ENCODE assay signal across 13 cellular contexts in the genomic region with DNA sequence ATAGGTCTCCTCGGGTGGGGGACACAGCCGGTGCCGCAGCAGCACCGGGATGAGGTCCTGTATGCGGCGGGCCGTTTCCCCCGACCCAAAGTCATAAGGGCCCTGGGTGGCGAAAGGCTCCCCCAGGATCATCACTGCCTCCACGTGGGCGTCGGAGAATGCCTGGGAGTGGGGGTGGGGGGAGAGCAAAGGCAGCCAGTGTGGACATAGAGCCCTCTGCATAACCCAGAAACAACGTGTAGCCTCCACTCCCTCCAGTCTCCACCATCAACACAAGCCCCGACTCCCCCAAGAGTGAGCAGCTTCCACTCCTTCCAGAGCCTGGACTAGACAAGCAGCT. TPM values are rescaled to one million over a fixed set of nuclear protein-coding genes. Genes with fewer than 3 reads are reported as not detected.
DNase-seq lines count a peak whose midpoint lies in the region; ATAC-seq and TF ChIP-seq lines count a peak whose summit lies in the region.
"Had no signal": no experiment of that assay in that cellular context is flagged by ENCODE, and none has a peak within 500 bp of the region (broad histone marks: within the 10 kb centered on the region; RNA-seq: fewer than 3 reads in every experiment).

No MANE protein-coding gene starts in this region.

- H3K36me3 ChIP-seq in WERI-Rb-1 (peaks cover 32% of the 10 kb centered on the region), iPS-15b (ENCODE audit: control insufficient read depth, insufficient read depth, low read length) (peaks cover 14% of the 10 kb centered on the region), thyroid gland (peaks cover 0 to 12% of the 10 kb centered on the region in 2 donors)

- peak overlapping the region; percentile 24 for H3K9ac ChIP-seq in iPS-15b (ENCODE audit: low read depth, low read length)

- no peak for ATAC-seq in GM21390 (IDR thresholded peaks at IDR 0.05; ENCODE audit: unreplicated experiment)
- ATAC-seq: activated CD8-positive, alpha-beta memory T cell treated with anti-CD3 and anti-CD28 coated beads, Interleukin-2, amount 10 ng/mL, durations not matched to agents 7 days and 5 days had no signal

- H3K4me1 Mint-ChIP-seq in activated CD4-positive, alpha-beta T cell treated with anti-CD3 and anti-CD28 coated beads, Interleukin-2, amount 10 ng/mL, durations not matched to agents 24 days and 14 days, result peaks cover 4% of the 10 kb centered on the region

- peak overlapping the region; percentile 59 for H3K27ac Mint-ChIP-seq in activated CD4-positive, alpha-beta T cell treated with anti-CD3 and anti-CD28 coated beads, Interleukin-2, amount 10 ng/mL, durations not matched to agents 24 days and 14 days
- H3K27ac Mint-ChIP-seq: activated CD8-positive, alpha-beta memory T cell treated with anti-CD3 and anti-CD28 coated beads, Interleukin-2, amount 10 ng/mL, durations not matched to agents 7 days and 5 days had no signal

- H3K27ac ChIP-seq in WERI-Rb-1 (peak overlapping the region; percentile 99), temporal lobe (ENCODE audit: low read depth, low read length) (peak overlapping the region; percentile 19), thyroid gland (no peak overlapping the region)

- H3K4me1 ChIP-seq in iPS-15b (ENCODE audit: control insufficient read depth, insufficient read depth, low read length), result peaks cover 7% of the 10 kb centered on the region
- peaks cover 10 to 16% of the 10 kb centered on the region in 2 donors for H3K4me1 ChIP-seq in thyroid gland

- DNase-seq in activated CD4-positive, alpha-beta T cell treated with anti-CD3 and anti-CD28 coated beads, Interleukin-2, amount 10 ng/mL, durations not matched to agents 24 days and 14 days, result no peak
- DNase-seq in activated CD4-positive, alpha-beta T cell treated with anti-CD3 and anti-CD28 coated beads for 48 hours, result no peak
- DNase-seq in WERI-Rb-1 (peak; percentile 53), thyroid gland (no peak)
- DNase-seq in activated naive CD4-positive, alpha-beta T cell treated with Interleukin-2 at 50 U/mL for 16 hours, result no peak
- DNase-seq: activated CD8-positive, alpha-beta memory T cell treated with anti-CD3 and anti-CD28 coated beads, Interleukin-2, amount 10 ng/mL, durations not matched to agents 7 days and 5 days; COR-L47; NCI-H1930; NCI-H510A treated with DMSO at 0.1 percent for 48 hours had no signal

- no peaks in the 10 kb centered on the region for H3K9me3 Mint-ChIP-seq in activated CD4-positive, alpha-beta T cell treated with anti-CD3 and anti-CD28 coated beads, Interleukin-2, amount 10 ng/mL, durations not matched to agents 24 days and 14 days

- no peaks in the 10 kb centered on the region for H3K27me3 ChIP-seq in WERI-Rb-1 (ENCODE audit: insufficient read depth, low read depth, severe bottlenecking)
- no peaks in the 10 kb centered on the region for H3K27me3 ChIP-seq in iPS-15b (ENCODE audit: control insufficient read depth, insufficient read depth, low read length)
- no peaks in the 10 kb centered on the region for H3K27me3 ChIP-seq in thyroid gland

- no peak for TF ChIP-seq POLR2A in thyroid gland (IDR thresholded peaks at IDR 0.05)

- intact Hi-C loops in activated CD4-positive, alpha-beta T cell treated with anti-CD3 and anti-CD28 coated beads, Interleukin-2, amount 10 ng/mL, durations not matched to agents 24 days and 14 days (cut with micrococcal nuclease), result no loop called here
- intact Hi-C loops in thyroid gland (cut with DNase I), result no loop called here

- H3K27me3 Mint-ChIP-seq in activated CD4-positive, alpha-beta T cell treated with anti-CD3 and anti-CD28 coated beads, Interleukin-2, amount 10 ng/mL, durations not matched to agents 24 days and 14 days, result no peaks in the 10 kb centered on the region
- H3K27me3 Mint-ChIP-seq: activated CD8-positive, alpha-beta memory T cell treated with anti-CD3 and anti-CD28 coated beads, Interleukin-2, amount 10 ng/mL, durations not matched to agents 7 days and 5 days had no signal

- peak overlapping the region; percentile 56 for H3K4me3 ChIP-seq in WERI-Rb-1 (ENCODE audit: low read depth, low read length)
- no peak overlapping the region for H3K4me3 ChIP-seq in iPS-15b (ENCODE audit: low read depth, low read length)
- H3K4me3 ChIP-seq in thyroid gland (replicated peaks in 1 of 3), result no peak overlapping the region
- H3K4me3 ChIP-seq: HAP-1 had no signal

- no peak for TF ChIP-seq CTCF in WERI-Rb-1 (IDR thresholded peaks at IDR 0.05; ENCODE audit: low read depth, low read length)
- TF ChIP-seq CTCF in thyroid gland (IDR thresholded peaks at IDR 0.05), result no peak

- no peak overlapping the region for H3K4me3 Mint-ChIP-seq in activated CD4-positive, alpha-beta T cell treated with anti-CD3 and anti-CD28 coated beads, Interleukin-2, amount 10 ng/mL, durations not matched to agents 24 days and 14 days
- H3K4me3 Mint-ChIP-seq: activated CD8-positive, alpha-beta memory T cell treated with anti-CD3 and anti-CD28 coated beads, Interleukin-2, amount 10 ng/mL, durations not matched to agents 7 days and 5 days had no signal

- H3K9me3 ChIP-seq in WERI-Rb-1 (ENCODE audit: severe bottlenecking) (no peaks in the 10 kb centered on the region), iPS-15b (ENCODE audit: control insufficient read depth, insufficient read depth, low read length) (no peaks in the 10 kb centered on the region), thyroid gland (no peaks in the 10 kb centered on the region)
- H3K9me3 ChIP-seq: HAP-1 had no signal

- H3K36me3 Mint-ChIP-seq in activated CD4-positive, alpha-beta T cell treated with anti-CD3 and anti-CD28 coated beads, Interleukin-2, amount 10 ng/mL, durations not matched to agents 24 days and 14 days (ENCODE audit: low read depth), result peaks cover 8% of the 10 kb centered on the region
- H3K36me3 Mint-ChIP-seq: activated CD8-positive, alpha-beta memory T cell treated with anti-CD3 and anti-CD28 coated beads, Interleukin-2, amount 10 ng/mL, durations not matched to agents 7 days and 5 days had no signal

- 91 to 92% methylated on average over 10 to 14 of the region's 14 CpGs for WGBS in thyroid gland, 2 donors

RNA-seq across cellular contexts. Expression of gene NUMBL, which starts 1.7 kb away (rescaled TPM):
- 18.9 and 24.2 TPM in 2 replicates for total RNA-seq in activated CD4-positive, alpha-beta T cell treated with anti-CD3 and anti-CD28 coated beads, Interleukin-2, amount 10 ng/mL, durations not matched to agents 24 days and 14 days
- 31.2 TPM for total RNA-seq in temporal lobe
- 10 to 100 TPM; 14.2 to 22.5 (median 17.0) TPM for total RNA-seq in thyroid gland

RNA-seq across cellular contexts. Expression of gene COQ8B, which starts 24.5 kb away (rescaled TPM):
- 32.5 and 33.4 TPM in 2 replicates for total RNA-seq in activated CD4-positive, alpha-beta T cell treated with anti-CD3 and anti-CD28 coated beads, Interleukin-2, amount 10 ng/mL, durations not matched to agents 24 days and 14 days
- total RNA-seq in temporal lobe (28.8 TPM), thyroid gland (10 to 100 TPM; 39.2 to 73.0 (median 54.7) TPM)

RNA-seq across cellular contexts. Expression of gene ITPKC, which starts 24.7 kb away (rescaled TPM):
- 7.7 and 8.6 TPM in 2 replicates for total RNA-seq in activated CD4-positive, alpha-beta T cell treated with anti-CD3 and anti-CD28 coated beads, Interleukin-2, amount 10 ng/mL, durations not matched to agents 24 days and 14 days
- total RNA-seq in temporal lobe, result 7.4 TPM
- 10 to 100 TPM; 18.3 to 49.7 (median 25.1) TPM for total RNA-seq in thyroid gland

RNA-seq across cellular contexts. Expression of gene ACTMAP, which starts 58.1 kb away (rescaled TPM):
- 8.6 and 9.4 TPM in 2 replicates for total RNA-seq in activated CD4-positive, alpha-beta T cell treated with anti-CD3 and anti-CD28 coated beads, Interleukin-2, amount 10 ng/mL, durations not matched to agents 24 days and 14 days
- total RNA-seq in temporal lobe (0.74 TPM), thyroid gland (1 to 10 TPM; 3.3 to 8.5 (median 4.5) TPM)

RNA-seq across cellular contexts. Expression of gene SNRPA, which starts 58.8 kb away (rescaled TPM):
- total RNA-seq in activated CD4-positive, alpha-beta T cell treated with anti-CD3 and anti-CD28 coated beads, Interleukin-2, amount 10 ng/mL, durations not matched to agents 24 days and 14 days, result 268 and 273 TPM in 2 replicates
- total RNA-seq in temporal lobe, result 11.3 TPM
- 10 to 100 TPM; 38.2 to 80.5 (median 55.1) TPM for total RNA-seq in thyroid gland

Comparison
In these comparisons a context has a peak if more than half of its experiments do, and no peak if none do; other contexts are left out.
1. H3K27ac ChIP-seq: peak in WERI-Rb-1 (single experiment) and temporal lobe (single experiment); none in thyroid gland (0 of 3).